In the genomic region with DNA sequence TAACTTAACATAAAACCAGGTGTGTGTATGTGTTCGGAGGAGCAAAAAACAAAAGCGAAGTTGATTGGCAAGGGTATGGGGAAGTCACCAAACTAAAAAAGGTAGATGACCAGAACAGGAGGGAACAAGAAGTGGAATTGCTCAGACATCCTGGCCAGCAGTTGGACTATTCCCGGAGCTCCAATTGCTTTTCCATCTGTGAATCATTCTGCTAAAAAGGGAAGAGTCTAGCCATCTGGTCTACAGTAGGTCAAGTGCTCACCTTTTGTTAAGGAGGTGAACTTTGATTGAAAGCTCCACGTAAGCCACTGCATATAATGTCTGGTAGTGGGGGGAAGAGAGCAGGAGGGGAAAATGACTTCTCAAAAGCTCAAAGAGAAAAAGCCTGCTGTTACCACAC, we compare ENCODE assay signal across 22 cellular contexts. TPM values are rescaled to one million over a fixed set of nuclear protein-coding genes. Genes with fewer than 3 reads are reported as not detected.
DNase-seq lines count a peak whose midpoint lies in the region; ATAC-seq, FAIRE-seq and TF ChIP-seq lines count a peak whose summit lies in the region.
"Had no signal": no experiment of that assay in that cellular context is flagged by ENCODE, and none has a peak within 500 bp of the region (broad histone marks: within the 10 kb centered on the region; RNA-seq: fewer than 3 reads in every experiment).

No MANE protein-coding gene starts in this region.

- H3K4me3 ChIP-seq in SJCRH30 = no peak overlapping the region
- H3K4me3 ChIP-seq in aorta (ENCODE audit: low read length in 2 of 2) = no peak overlapping the region
- H3K4me3 ChIP-seq in SK-N-SH (ENCODE audit: low read depth in 2 of 2, low read length in 1 of 2) = no peak overlapping the region
- H3K4me3 ChIP-seq: hepatocyte, lung, spleen, upper lobe of left lung had no signal

- TF ChIP-seq CTCF in glutamatergic neuron (IDR thresholded peaks at IDR 0.05; ENCODE audit: partially characterized antibody, unreplicated experiment) = no peak
- TF ChIP-seq CTCF in SK-N-SH (IDR thresholded peaks at IDR 0.05) = no peak

- peaks cover 19% of the 10 kb centered on the region for H3K4me1 Mint-ChIP-seq in glutamatergic neuron (ENCODE audit: low read depth, unreplicated experiment)

- no peaks in the 10 kb centered on the region for H3K36me3 ChIP-seq in SJCRH30
- no peaks in the 10 kb centered on the region for H3K36me3 ChIP-seq in aorta (ENCODE audit: control insufficient read depth in 1 of 2, insufficient read depth in 2 of 2, low read length in 1 of 2)
- no peaks in the 10 kb centered on the region for H3K36me3 ChIP-seq in SK-N-SH (replicated peaks in 1 of 2; ENCODE audit: control insufficient read depth in 1 of 2, insufficient read depth in 2 of 2, low read length in 1 of 2)
- H3K36me3 ChIP-seq: spleen, upper lobe of left lung had no signal

- H3K9me2 ChIP-seq in SK-N-SH = no peaks in the 10 kb centered on the region

- H4K20me1 ChIP-seq in SK-N-SH (ENCODE audit: insufficient read depth) = no peaks in the 10 kb centered on the region

- H2AFZ ChIP-seq in SK-N-SH (ENCODE audit: low read depth) = no peak overlapping the region
- H2AFZ ChIP-seq: hepatocyte had no signal

- no peak for ATAC-seq in aorta (ENCODE audit: low FRiP score)
- ATAC-seq: foreskin keratinocyte, T-cell had no signal

- H3K27me3 Mint-ChIP-seq in glutamatergic neuron (ENCODE audit: unreplicated experiment) = peaks cover 2% of the 10 kb centered on the region

- H3K4me3 Mint-ChIP-seq in glutamatergic neuron (ENCODE audit: unreplicated experiment) = peak overlapping the region; percentile 66
- H3K4me3 Mint-ChIP-seq: activated CD4-positive, alpha-beta T cell treated with anti-CD3 and anti-CD28 coated beads, Interleukin-2, amount 10 ng/mL, durations not matched to agents 24 days and 14 days; CD8-positive, alpha-beta memory T cell; T-cell had no signal

- 56 to 64% methylated on average over 4 of the region's 4 CpGs for WGBS in aorta, 2 donors
- 78% methylated on average over 4 of the region's 4 CpGs for WGBS in SK-N-SH (ENCODE audit: low lambda C conversion rate)

- H3K27me3 ChIP-seq in SJCRH30 (no peaks in the 10 kb centered on the region), aorta (ENCODE audit: control insufficient read depth in 1 of 2, insufficient read depth in 2 of 2, low read length in 1 of 2) (peaks cover 0 to 2% of the 10 kb centered on the region in 2 donors), SK-N-SH (ENCODE audit: insufficient read depth) (no peaks in the 10 kb centered on the region)
- H3K27me3 ChIP-seq: foreskin keratinocyte, hepatocyte, upper lobe of left lung had no signal

- TF ChIP-seq RAD21 in SK-N-SH (IDR thresholded peaks at IDR 0.05; ENCODE audit: low read length) = no peak

- DNase-seq in Caki2 (ENCODE audit: low read depth) (peak; percentile 32), NAMALWA (ENCODE audit: low spot score) (peak; percentile 16), RCC 7860 (ENCODE audit: low spot score) (peak; percentile 56), glutamatergic neuron (no peak), SJCRH30 (no peak), aorta (no peak), SK-N-SH (no peak), urothelium cell line (ENCODE audit: low spot score) (no peak)
- DNase-seq: activated CD4-positive, alpha-beta T cell treated with anti-CD3 and anti-CD28 coated beads, Interleukin-2, amount 10 ng/mL, durations not matched to agents 24 days and 14 days; activated effector memory CD4-positive, alpha-beta T cell treated with anti-CD3 and anti-CD28 coated beads, Interleukin-2, amount 50 U/mL, for 16 hours; CD8-positive, alpha-beta memory T cell; foreskin keratinocyte; HCEC 1CT; NCI-H1105 treated with DMSO at 0.1 percent for 48 hours; retina; spleen; stimulated activated CD4-positive, alpha-beta T cell treated with anti-CD3 and anti-CD28 coated beads, Interleukin-4, amount 100 ng/mL, for 4 hours; T-cell; upper lobe of left lung had no signal

- H3K79me2 ChIP-seq in SK-N-SH (ENCODE audit: insufficient read depth) = no peaks in the 10 kb centered on the region
- H3K79me2 ChIP-seq: hepatocyte had no signal

- H3K9ac ChIP-seq in SK-N-SH = no peak overlapping the region

- no peaks in the 10 kb centered on the region for H3K36me3 Mint-ChIP-seq in glutamatergic neuron (ENCODE audit: unreplicated experiment)
- H3K36me3 Mint-ChIP-seq: CD8-positive, alpha-beta memory T cell; T-cell had no signal

- FAIRE-seq in RCC 7860 (lab: Jason Lieb, UNC) (peak; percentile 90), urothelium cell line (lab: Jason Lieb, UNC) (no peak)
- FAIRE-seq: bronchial epithelial cell had no signal

- no peak overlapping the region for H3K4me2 ChIP-seq in SK-N-SH
- H3K4me2 ChIP-seq: hepatocyte had no signal

- no peak for TF ChIP-seq EP300 in SK-N-SH (IDR thresholded peaks at IDR 0.05; ENCODE audit: borderline replicate concordance in 1 of 2, low read depth in 1 of 2, low read length in 1 of 2)

- in situ Hi-C loops in Caki2 (cut with HindIII; ENCODE audit: low pct_unique_long_range_greater_than_20kb, low sequenced_read_pairs) = no loop called here

- no peaks in the 10 kb centered on the region for H3K9me3 ChIP-seq in SJCRH30 (replicated peaks)
- H3K9me3 ChIP-seq in aorta (ENCODE audit: control insufficient read depth, low read length) = peaks cover 2% of the 10 kb centered on the region
- no peaks in the 10 kb centered on the region for H3K9me3 ChIP-seq in SK-N-SH
- H3K9me3 ChIP-seq: spleen, upper lobe of left lung had no signal

- no peaks in the 10 kb centered on the region for H3K4me1 ChIP-seq in SJCRH30
- H3K4me1 ChIP-seq in aorta (ENCODE audit: control insufficient read depth in 1 of 2, insufficient read depth in 2 of 2, low read length in 2 of 2) = no peaks in the 10 kb centered on the region
- H3K4me1 ChIP-seq in SK-N-SH (ENCODE audit: control insufficient read depth in 1 of 2, insufficient read depth in 2 of 2, low read depth in 1 of 2, low read length in 1 of 2) = no peaks in the 10 kb centered on the region
- H3K4me1 ChIP-seq: upper lobe of left lung had no signal

- peak overlapping the region; percentile 86 for H3K27ac Mint-ChIP-seq in glutamatergic neuron (ENCODE audit: unreplicated experiment)
- H3K27ac Mint-ChIP-seq: activated CD4-positive, alpha-beta T cell treated with anti-CD3 and anti-CD28 coated beads, Interleukin-2, amount 10 ng/mL, durations not matched to agents 24 days and 14 days; CD8-positive, alpha-beta memory T cell; T-cell had no signal

- CTCF ChIA-PET in SK-N-SH (lab: Yijun Ruan, JAX) = interaction anchor here (0.7 to 1.4 kb wide), 2 partner anchors 9 to 40 kb away, joined by 3 read pairs; no protein-coding TSS in a partner anchor

- peaks cover 5% of the 10 kb centered on the region for H3K9me3 Mint-ChIP-seq in glutamatergic neuron (ENCODE audit: unreplicated experiment)
- H3K9me3 Mint-ChIP-seq: CD8-positive, alpha-beta memory T cell; T-cell had no signal

- H3F3A ChIP-seq in SK-N-SH (replicated peaks; ENCODE audit: insufficient read depth) = peaks cover 5% of the 10 kb centered on the region

- intact Hi-C loops in aorta (cut with DNase I) = no loop called here

- POLR2A ChIA-PET in SK-N-SH (lab: Yijun Ruan, JAX) = no interaction called here

- H3K27ac ChIP-seq in SJCRH30 = no peak overlapping the region
- no peak overlapping the region for H3K27ac ChIP-seq in aorta (ENCODE audit: low read depth in 1 of 2, low read length in 2 of 2)
- H3K27ac ChIP-seq in SK-N-SH (ENCODE audit: low read depth in 2 of 2, low read length in 1 of 2) = no peak overlapping the region
- H3K27ac ChIP-seq: foreskin keratinocyte, hepatocyte, upper lobe of left lung had no signal

TF ChIP-seq in SK-N-SH, 30 proteins besides CTCF, POLR2A, EP300 and RAD21 (continues in another document):
- TF ChIP-seq, protein P1, sequence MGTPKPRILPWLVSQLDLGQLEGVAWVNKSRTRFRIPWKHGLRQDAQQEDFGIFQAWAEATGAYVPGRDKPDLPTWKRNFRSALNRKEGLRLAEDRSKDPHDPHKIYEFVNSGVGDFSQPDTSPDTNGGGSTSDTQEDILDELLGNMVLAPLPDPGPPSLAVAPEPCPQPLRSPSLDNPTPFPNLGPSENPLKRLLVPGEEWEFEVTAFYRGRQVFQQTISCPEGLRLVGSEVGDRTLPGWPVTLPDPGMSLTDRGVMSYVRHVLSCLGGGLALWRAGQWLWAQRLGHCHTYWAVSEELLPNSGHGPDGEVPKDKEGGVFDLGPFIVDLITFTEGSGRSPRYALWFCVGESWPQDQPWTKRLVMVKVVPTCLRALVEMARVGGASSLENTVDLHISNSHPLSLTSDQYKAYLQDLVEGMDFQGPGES (IDR thresholded peaks at IDR 0.05; ENCODE audit: low read depth, low read length) = no peak
- TF ChIP-seq, protein P2, sequence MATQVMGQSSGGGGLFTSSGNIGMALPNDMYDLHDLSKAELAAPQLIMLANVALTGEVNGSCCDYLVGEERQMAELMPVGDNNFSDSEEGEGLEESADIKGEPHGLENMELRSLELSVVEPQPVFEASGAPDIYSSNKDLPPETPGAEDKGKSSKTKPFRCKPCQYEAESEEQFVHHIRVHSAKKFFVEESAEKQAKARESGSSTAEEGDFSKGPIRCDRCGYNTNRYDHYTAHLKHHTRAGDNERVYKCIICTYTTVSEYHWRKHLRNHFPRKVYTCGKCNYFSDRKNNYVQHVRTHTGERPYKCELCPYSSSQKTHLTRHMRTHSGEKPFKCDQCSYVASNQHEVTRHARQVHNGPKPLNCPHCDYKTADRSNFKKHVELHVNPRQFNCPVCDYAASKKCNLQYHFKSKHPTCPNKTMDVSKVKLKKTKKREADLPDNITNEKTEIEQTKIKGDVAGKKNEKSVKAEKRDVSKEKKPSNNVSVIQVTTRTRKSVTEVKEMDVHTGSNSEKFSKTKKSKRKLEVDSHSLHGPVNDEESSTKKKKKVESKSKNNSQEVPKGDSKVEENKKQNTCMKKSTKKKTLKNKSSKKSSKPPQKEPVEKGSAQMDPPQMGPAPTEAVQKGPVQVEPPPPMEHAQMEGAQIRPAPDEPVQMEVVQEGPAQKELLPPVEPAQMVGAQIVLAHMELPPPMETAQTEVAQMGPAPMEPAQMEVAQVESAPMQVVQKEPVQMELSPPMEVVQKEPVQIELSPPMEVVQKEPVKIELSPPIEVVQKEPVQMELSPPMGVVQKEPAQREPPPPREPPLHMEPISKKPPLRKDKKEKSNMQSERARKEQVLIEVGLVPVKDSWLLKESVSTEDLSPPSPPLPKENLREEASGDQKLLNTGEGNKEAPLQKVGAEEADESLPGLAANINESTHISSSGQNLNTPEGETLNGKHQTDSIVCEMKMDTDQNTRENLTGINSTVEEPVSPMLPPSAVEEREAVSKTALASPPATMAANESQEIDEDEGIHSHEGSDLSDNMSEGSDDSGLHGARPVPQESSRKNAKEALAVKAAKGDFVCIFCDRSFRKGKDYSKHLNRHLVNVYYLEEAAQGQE (IDR thresholded peaks at IDR 0.05; ENCODE audit: low read depth, low read length) = no peak
- TF ChIP-seq NFIC (IDR thresholded peaks at IDR 0.05; ENCODE audit: borderline replicate concordance) = no peak

RNA-seq across cellular contexts. Expression of a gene that starts 50.0 kb away (rescaled TPM):
- 46.6 and 50.7 TPM in 2 replicates for total RNA-seq in Caki2 (2014; rRNA removed; shearing (Covaris generic); ENCODE audit: low replicate concordance)
- total RNA-seq in glutamatergic neuron (ENCODE audit: unreplicated experiment) = 14.5 TPM
- total RNA-seq in SJCRH30 (2014; rRNA removed; shearing (Covaris generic)) = 38.2 and 40.0 TPM in 2 replicates
- total RNA-seq in aorta = 10 to 100 TPM; 17.4 to 24.3 TPM
- polyA plus RNA-seq in aorta = 10 to 100 TPM; 14.3 to 28.9 TPM
- polyA plus RNA-seq in SK-N-SH (2012; rRNA removed) = 20.1 and 27.7 TPM in 2 replicates
- polyA plus RNA-seq in SK-N-SH (2012; cell fraction: cytosol; rRNA removed) = 33.3 and 44.5 TPM in 2 replicates
- 11.5 and 16.6 TPM in 2 replicates for polyA plus RNA-seq in SK-N-SH (2012; cell fraction: nucleus; rRNA removed)

Comparison
In these comparisons a context has a peak if more than half of its experiments do, and no peak if none do; other contexts are left out.
1. DNase-seq: peak in Caki2 (single experiment), NAMALWA (single experiment) and RCC 7860 (single experiment); none in glutamatergic neuron (single experiment), SJCRH30 (0 of 2), aorta (0 of 2), SK-N-SH (single experiment) and urothelium cell line (single experiment).